ENCODE assay signal across 16 cellular contexts in genomic region chr10:26368463-26368862, GRCh38.
A peak's percentile ranks its signal among the peaks of the same experiment; 100 is the strongest.
DNase-seq lines count a peak whose midpoint lies in the region; ATAC-seq and TF ChIP-seq lines count a peak whose summit lies in the region.
"Had no signal": no experiment of that assay in that cellular context is flagged by ENCODE, and none has a peak within 500 bp of the region (broad histone marks: within the 10 kb centered on the region; RNA-seq: fewer than 3 reads in every experiment).

No MANE protein-coding gene starts in this region.

- H3K27me3 Mint-ChIP-seq in activated T-helper 1 cell treated with anti-CD3 and anti-CD28 coated beads, Interleukin-12 subunit alpha, Interleukin-12 subunit beta, Interleukin-2, Interleukin-4 antibody, amounts not matched to agents 30 ng/mL and 10 ng/mL and 1 ng/mL, durations not matched to agents 14 hours and 24 hours and 36 hours (ENCODE audit: insufficient read depth) = peaks cover 14% of the 10 kb centered on the region
- H3K27me3 Mint-ChIP-seq: IgD-negative memory B cell had no signal

- no peaks in the 10 kb centered on the region for H3K9me3 ChIP-seq in effector memory CD4-positive, alpha-beta T cell (ENCODE audit: control insufficient read depth, low read length)
- H3K9me3 ChIP-seq: Peyer's patch had no signal

- no peak overlapping the region for H3K4me3 ChIP-seq in effector memory CD4-positive, alpha-beta T cell (ENCODE audit: insufficient read depth, low read depth, low read length, poor library complexity, severe bottlenecking)
- H3K4me3 ChIP-seq: Peyer's patch had no signal

- DNase-seq in GM10266 (ENCODE audit: extremely low spot score) = peak; percentile 16
- no peak for DNase-seq in NCI-H2029 (lab: John Stamatoyannopoulos, UW)
- no peak for DNase-seq in KG1 (lab: John Stamatoyannopoulos, UW)
- no peak for DNase-seq in activated T-helper 1 cell treated with anti-CD3 and anti-CD28 coated beads, Interleukin-12 subunit alpha, Interleukin-12 subunit beta, Interleukin-2, Interleukin-4 antibody, amounts not matched to agents 30 ng/mL and 10 ng/mL and 1 ng/mL, durations not matched to agents 14 hours and 24 hours and 36 hours (ENCODE audit: low spot score)
- DNase-seq in effector memory CD4-positive, alpha-beta T cell = no peak
- DNase-seq: activated CD4-positive, alpha-beta T cell treated with anti-CD3 and anti-CD28 coated beads for 1 hour; midbrain; NCI-H446; Peyer's patch had no signal

- H3K4me1 ChIP-seq in effector memory CD4-positive, alpha-beta T cell (ENCODE audit: control insufficient read depth, insufficient read depth, low read length, poor library complexity, severe bottlenecking) = no peaks in the 10 kb centered on the region
- H3K4me1 ChIP-seq: parathyroid adenoma, Peyer's patch had no signal

- intact Hi-C loops in activated T-helper 1 cell treated with anti-CD3 and anti-CD28 coated beads, Interleukin-12 subunit alpha, Interleukin-12 subunit beta, Interleukin-2, Interleukin-4 antibody, amounts not matched to agents 30 ng/mL and 10 ng/mL and 1 ng/mL, durations not matched to agents 14 hours and 24 hours and 36 hours (cut with micrococcal nuclease) = loop anchor here (2.0 kb wide), 1 partner anchor 62 kb away; no protein-coding TSS in a partner anchor

- H3K4me1 Mint-ChIP-seq in activated T-helper 1 cell treated with anti-CD3 and anti-CD28 coated beads, Interleukin-12 subunit alpha, Interleukin-12 subunit beta, Interleukin-2, Interleukin-4 antibody, amounts not matched to agents 30 ng/mL and 10 ng/mL and 1 ng/mL, durations not matched to agents 14 hours and 24 hours and 36 hours (ENCODE audit: low read depth) = no peaks in the 10 kb centered on the region
- H3K4me1 Mint-ChIP-seq: CD8-positive, alpha-beta memory T cell; central memory CD8-positive, alpha-beta T cell had no signal

- H3K4me3 Mint-ChIP-seq in activated T-helper 1 cell treated with anti-CD3 and anti-CD28 coated beads, Interleukin-12 subunit alpha, Interleukin-12 subunit beta, Interleukin-2, Interleukin-4 antibody, amounts not matched to agents 30 ng/mL and 10 ng/mL and 1 ng/mL, durations not matched to agents 14 hours and 24 hours and 36 hours = no peak overlapping the region
- H3K4me3 Mint-ChIP-seq: CD8-positive, alpha-beta memory T cell; central memory CD8-positive, alpha-beta T cell had no signal

- TF ChIP-seq CTCF in GM10266 (IDR thresholded peaks at IDR 0.05; ENCODE audit: control insufficient read depth, insufficient read depth, low read depth, missing control alignments) = no peak

- H3K9me3 Mint-ChIP-seq in activated T-helper 1 cell treated with anti-CD3 and anti-CD28 coated beads, Interleukin-12 subunit alpha, Interleukin-12 subunit beta, Interleukin-2, Interleukin-4 antibody, amounts not matched to agents 30 ng/mL and 10 ng/mL and 1 ng/mL, durations not matched to agents 14 hours and 24 hours and 36 hours = no peaks in the 10 kb centered on the region

- H3K27ac Mint-ChIP-seq in activated T-helper 1 cell treated with anti-CD3 and anti-CD28 coated beads, Interleukin-12 subunit alpha, Interleukin-12 subunit beta, Interleukin-2, Interleukin-4 antibody, amounts not matched to agents 30 ng/mL and 10 ng/mL and 1 ng/mL, durations not matched to agents 14 hours and 24 hours and 36 hours = no peak overlapping the region
- H3K27ac Mint-ChIP-seq: CD8-positive, alpha-beta memory T cell; IgD-negative memory B cell had no signal

- no peaks in the 10 kb centered on the region for H3K27me3 ChIP-seq in effector memory CD4-positive, alpha-beta T cell (replicated peaks; ENCODE audit: control insufficient read depth, insufficient read depth, low read length, poor library complexity, severe bottlenecking)
- H3K27me3 ChIP-seq: Peyer's patch had no signal

- ATAC-seq in GM19025 (IDR thresholded peaks at IDR 0.05; ENCODE audit: low read depth, unreplicated experiment) (peak; percentile 67), HG02588 (IDR thresholded peaks at IDR 0.05; ENCODE audit: unreplicated experiment) (peak; percentile 44), HG03196 (IDR thresholded peaks at IDR 0.05; ENCODE audit: unreplicated experiment) (peak; percentile 38)

- no peaks in the 10 kb centered on the region for H3K36me3 ChIP-seq in effector memory CD4-positive, alpha-beta T cell (ENCODE audit: control insufficient read depth, insufficient read depth, low read length)
- H3K36me3 ChIP-seq: Peyer's patch had no signal

- no peak overlapping the region for H3K27ac ChIP-seq in effector memory CD4-positive, alpha-beta T cell (ENCODE audit: insufficient read depth, low read length, poor library complexity, severe bottlenecking)
- H3K27ac ChIP-seq: parathyroid adenoma, Peyer's patch had no signal

- H3K36me3 Mint-ChIP-seq in activated T-helper 1 cell treated with anti-CD3 and anti-CD28 coated beads, Interleukin-12 subunit alpha, Interleukin-12 subunit beta, Interleukin-2, Interleukin-4 antibody, amounts not matched to agents 30 ng/mL and 10 ng/mL and 1 ng/mL, durations not matched to agents 14 hours and 24 hours and 36 hours (ENCODE audit: low read depth) = no peaks in the 10 kb centered on the region
- H3K36me3 Mint-ChIP-seq: IgD-negative memory B cell had no signal
